In genomic region chr9:114588671-114589526, GRCh38 we compare ENCODE assay signal across 8 cellular contexts. TPM values are rescaled to one million over a fixed set of nuclear protein-coding genes. Genes with fewer than 3 reads are reported as not detected.
DNase-seq lines count a peak whose midpoint lies in the region; ATAC-seq, FAIRE-seq and TF ChIP-seq lines count a peak whose summit lies in the region.

No MANE protein-coding gene starts in this region.

- H3K4me3 Mint-ChIP-seq in activated T-cell treated with anti-CD3 and anti-CD28 coated beads, Interleukin-2, amount 50 U/mL, for 4 hours, result peak overlapping the region; percentile 100
- H3K4me3 Mint-ChIP-seq in activated naive CD8-positive, alpha-beta T cell, result peak overlapping the region; percentile 99

- peaks cover 21% of the 10 kb centered on the region for H3K36me3 Mint-ChIP-seq in activated T-cell treated with anti-CD3 and anti-CD28 coated beads, Interleukin-2, amount 50 U/mL, for 4 hours (ENCODE audit: insufficient read depth)
- peaks cover 13% of the 10 kb centered on the region for H3K36me3 Mint-ChIP-seq in activated naive CD8-positive, alpha-beta T cell

- no peak for TF ChIP-seq POLR2A in thyroid gland (IDR thresholded peaks at IDR 0.05)

- no peak for TF ChIP-seq CTCF in kidney (IDR thresholded peaks at IDR 0.05; ENCODE audit: borderline replicate concordance, extremely low read depth, insufficient read depth)
- no peak for TF ChIP-seq CTCF in thyroid gland (IDR thresholded peaks at IDR 0.05)

- peak overlapping the region; percentile 100 for H3K27ac Mint-ChIP-seq in activated naive CD8-positive, alpha-beta T cell

- no peaks in the 10 kb centered on the region for H3K9me3 ChIP-seq in kidney (ENCODE audit: control insufficient read depth in 1 of 2, low read length in 2 of 2)
- no peaks in the 10 kb centered on the region for H3K9me3 ChIP-seq in thyroid gland

- H3K36me3 ChIP-seq in kidney (ENCODE audit: control insufficient read depth in 1 of 2, insufficient read depth in 2 of 2, low read length in 2 of 2) (peaks cover 9 to 14% of the 10 kb centered on the region in 2 donors), thyroid gland (peaks cover under 1 to 13% of the 10 kb centered on the region in 2 donors)

- peak overlapping the region; percentile 93 to 100 for H3K9ac ChIP-seq in kidney (ENCODE audit: low read length in 2 of 2)

- intact Hi-C loops in kidney (cut with DNase I), result no loop called here
- intact Hi-C loops in thyroid gland (cut with DNase I), result loop anchor here (10.0 kb wide), 1 partner anchor 184 kb away; no protein-coding TSS in a partner anchor

- no peaks in the 10 kb centered on the region for H3K27me3 ChIP-seq in thyroid gland

- peak overlapping the region; percentile 87 to 100 for H3K4me3 ChIP-seq in kidney (ENCODE audit: low read length in 2 of 2)
- peak overlapping the region; percentile 65 to 99 (median 79) for H3K4me3 ChIP-seq in thyroid gland (replicated peaks in 1 of 3)

- WGBS in thyroid gland, 2 donors, result 24 to 32% methylated on average over 11 of the region's 11 CpGs

- no peak for ATAC-seq in activated T-cell treated with anti-CD3 and anti-CD28 coated beads, Interleukin-2, amount 50 U/mL, for 4 hours
- ATAC-seq in GM18858 (IDR thresholded peaks at IDR 0.05; ENCODE audit: unreplicated experiment), result no peak

- no peaks in the 10 kb centered on the region for H3K9me3 Mint-ChIP-seq in activated T-cell treated with anti-CD3 and anti-CD28 coated beads, Interleukin-2, amount 50 U/mL, for 4 hours
- H3K9me3 Mint-ChIP-seq in activated naive CD8-positive, alpha-beta T cell (ENCODE audit: low read depth), result no peaks in the 10 kb centered on the region

- peaks cover 60% of the 10 kb centered on the region for H3K4me1 Mint-ChIP-seq in activated T-cell treated with anti-CD3 and anti-CD28 coated beads, Interleukin-2, amount 50 U/mL, for 4 hours (ENCODE audit: low read depth)
- peaks cover 58% of the 10 kb centered on the region for H3K4me1 Mint-ChIP-seq in activated naive CD8-positive, alpha-beta T cell (ENCODE audit: low read depth)

- H3K27me3 Mint-ChIP-seq in activated T-cell treated with anti-CD3 and anti-CD28 coated beads, Interleukin-2, amount 50 U/mL, for 4 hours (ENCODE audit: low read depth), result no peaks in the 10 kb centered on the region
- H3K27me3 Mint-ChIP-seq in activated naive CD8-positive, alpha-beta T cell, result no peaks in the 10 kb centered on the region

- no peak for FAIRE-seq in kidney (lab: Jason Lieb, UNC)

- H3K27ac ChIP-seq in kidney (ENCODE audit: low read depth in 2 of 2, low read length in 2 of 2) (peak overlapping the region in 1 of 2 donors; percentile 92), thyroid gland (peak overlapping the region in 2 of 3 donors; percentile 77 to 96)

- H3K4me1 ChIP-seq in kidney (ENCODE audit: control insufficient read depth in 1 of 2, insufficient read depth in 1 of 2, low read depth in 1 of 2, low read length in 2 of 2), result peaks cover 21 to 30% of the 10 kb centered on the region in 2 donors
- H3K4me1 ChIP-seq in thyroid gland, result peaks cover 21 to 32% of the 10 kb centered on the region in 2 donors

- no peak for DNase-seq in activated T-cell treated with anti-CD3 and anti-CD28 coated beads, Interleukin-2, amount 50 U/mL, for 4 hours
- no peak for DNase-seq in activated T-cell treated with anti-CD3 and anti-CD28 coated beads for 4 hours
- DNase-seq in kidney, result no peak
- no peak for DNase-seq in thyroid gland
- no peak for DNase-seq in G401 (ENCODE audit: low spot score)
- DNase-seq in Kasumi-1 (lab: John Stamatoyannopoulos, UW), result no peak

- in situ Hi-C loops in G401 (cut with HindIII; ENCODE audit: low sequenced_read_pairs), result no loop called here

RNA-seq across cellular contexts. Expression of gene ATP6V1G1, which starts 1.3 kb away (rescaled TPM):
- total RNA-seq in activated T-cell treated with anti-CD3 and anti-CD28 coated beads, Interleukin-2, amount 50 U/mL, for 4 hours, result 10 to 100 TPM; 45.2 to 51.0 (median 50.3) TPM
- 103 TPM for total RNA-seq in kidney
- 215 TPM for polyA plus RNA-seq in kidney (ENCODE audit: insufficient read depth, low read depth, low replicate concordance)
- 100 to 1,000 TPM; 193 to 223 (median 200) TPM for total RNA-seq in thyroid gland
- total RNA-seq in G401 (2014; rRNA removed; shearing (Covaris generic)), result 235 and 237 TPM in 2 replicates

RNA-seq across cellular contexts. Expression of gene TMEM268, which starts 22.2 kb away (rescaled TPM):
- total RNA-seq in activated T-cell treated with anti-CD3 and anti-CD28 coated beads, Interleukin-2, amount 50 U/mL, for 4 hours, result 10 to 100 TPM; 21.6 to 28.4 (median 22.8) TPM
- total RNA-seq in kidney (11.3 TPM), thyroid gland (10 to 100 TPM in 3 of 4 donors, 1 to 10 TPM in 1; 7.0 to 18.3 (median 13.0) TPM)
- 6.2 TPM for polyA plus RNA-seq in kidney (ENCODE audit: insufficient read depth, low read depth, low replicate concordance)
- total RNA-seq in G401 (2014; rRNA removed; shearing (Covaris generic)), result 16.4 and 22.2 TPM in 2 replicates
